ENCODE assay signal across 1 cellular context in the genomic region with DNA sequence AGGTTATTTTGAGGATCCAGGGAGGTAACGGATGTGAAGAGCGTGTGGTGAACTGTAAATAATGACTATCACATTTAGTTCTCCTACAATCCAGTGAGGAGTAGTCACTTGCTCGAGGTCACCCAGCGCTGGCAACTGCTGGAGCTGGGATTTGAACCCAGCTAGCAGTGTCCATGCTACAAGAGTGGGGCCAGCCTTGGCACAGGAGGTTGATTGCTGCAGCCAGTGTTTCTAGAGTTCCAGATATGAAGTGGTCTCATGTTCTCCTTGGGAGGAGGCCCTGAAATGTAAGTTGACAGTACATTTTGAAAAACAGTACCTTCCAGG.
TF ChIP-seq lines count a peak whose summit lies in the region.

No MANE protein-coding gene starts in this region.

TF ChIP-seq in HCT116, 20 proteins besides CTCF, POLR2A, EP300 and RAD21 (continued from another document):
- TF ChIP-seq, protein P1, sequence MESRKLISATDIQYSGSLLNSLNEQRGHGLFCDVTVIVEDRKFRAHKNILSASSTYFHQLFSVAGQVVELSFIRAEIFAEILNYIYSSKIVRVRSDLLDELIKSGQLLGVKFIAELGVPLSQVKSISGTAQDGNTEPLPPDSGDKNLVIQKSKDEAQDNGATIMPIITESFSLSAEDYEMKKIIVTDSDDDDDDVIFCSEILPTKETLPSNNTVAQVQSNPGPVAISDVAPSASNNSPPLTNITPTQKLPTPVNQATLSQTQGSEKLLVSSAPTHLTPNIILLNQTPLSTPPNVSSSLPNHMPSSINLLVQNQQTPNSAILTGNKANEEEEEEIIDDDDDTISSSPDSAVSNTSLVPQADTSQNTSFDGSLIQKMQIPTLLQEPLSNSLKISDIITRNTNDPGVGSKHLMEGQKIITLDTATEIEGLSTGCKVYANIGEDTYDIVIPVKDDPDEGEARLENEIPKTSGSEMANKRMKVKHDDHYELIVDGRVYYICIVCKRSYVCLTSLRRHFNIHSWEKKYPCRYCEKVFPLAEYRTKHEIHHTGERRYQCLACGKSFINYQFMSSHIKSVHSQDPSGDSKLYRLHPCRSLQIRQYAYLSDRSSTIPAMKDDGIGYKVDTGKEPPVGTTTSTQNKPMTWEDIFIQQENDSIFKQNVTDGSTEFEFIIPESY (IDR thresholded peaks at IDR 0.05; ENCODE audit: extremely low read depth, insufficient replicate concordance, low read length) = no peak
- no peak for TF ChIP-seq EZH2 (IDR thresholded peaks at IDR 0.05)
- TF ChIP-seq, protein P2, sequence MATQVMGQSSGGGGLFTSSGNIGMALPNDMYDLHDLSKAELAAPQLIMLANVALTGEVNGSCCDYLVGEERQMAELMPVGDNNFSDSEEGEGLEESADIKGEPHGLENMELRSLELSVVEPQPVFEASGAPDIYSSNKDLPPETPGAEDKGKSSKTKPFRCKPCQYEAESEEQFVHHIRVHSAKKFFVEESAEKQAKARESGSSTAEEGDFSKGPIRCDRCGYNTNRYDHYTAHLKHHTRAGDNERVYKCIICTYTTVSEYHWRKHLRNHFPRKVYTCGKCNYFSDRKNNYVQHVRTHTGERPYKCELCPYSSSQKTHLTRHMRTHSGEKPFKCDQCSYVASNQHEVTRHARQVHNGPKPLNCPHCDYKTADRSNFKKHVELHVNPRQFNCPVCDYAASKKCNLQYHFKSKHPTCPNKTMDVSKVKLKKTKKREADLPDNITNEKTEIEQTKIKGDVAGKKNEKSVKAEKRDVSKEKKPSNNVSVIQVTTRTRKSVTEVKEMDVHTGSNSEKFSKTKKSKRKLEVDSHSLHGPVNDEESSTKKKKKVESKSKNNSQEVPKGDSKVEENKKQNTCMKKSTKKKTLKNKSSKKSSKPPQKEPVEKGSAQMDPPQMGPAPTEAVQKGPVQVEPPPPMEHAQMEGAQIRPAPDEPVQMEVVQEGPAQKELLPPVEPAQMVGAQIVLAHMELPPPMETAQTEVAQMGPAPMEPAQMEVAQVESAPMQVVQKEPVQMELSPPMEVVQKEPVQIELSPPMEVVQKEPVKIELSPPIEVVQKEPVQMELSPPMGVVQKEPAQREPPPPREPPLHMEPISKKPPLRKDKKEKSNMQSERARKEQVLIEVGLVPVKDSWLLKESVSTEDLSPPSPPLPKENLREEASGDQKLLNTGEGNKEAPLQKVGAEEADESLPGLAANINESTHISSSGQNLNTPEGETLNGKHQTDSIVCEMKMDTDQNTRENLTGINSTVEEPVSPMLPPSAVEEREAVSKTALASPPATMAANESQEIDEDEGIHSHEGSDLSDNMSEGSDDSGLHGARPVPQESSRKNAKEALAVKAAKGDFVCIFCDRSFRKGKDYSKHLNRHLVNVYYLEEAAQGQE (IDR thresholded peaks at IDR 0.05; ENCODE audit: low read depth) = no peak
